In the genomic region with DNA sequence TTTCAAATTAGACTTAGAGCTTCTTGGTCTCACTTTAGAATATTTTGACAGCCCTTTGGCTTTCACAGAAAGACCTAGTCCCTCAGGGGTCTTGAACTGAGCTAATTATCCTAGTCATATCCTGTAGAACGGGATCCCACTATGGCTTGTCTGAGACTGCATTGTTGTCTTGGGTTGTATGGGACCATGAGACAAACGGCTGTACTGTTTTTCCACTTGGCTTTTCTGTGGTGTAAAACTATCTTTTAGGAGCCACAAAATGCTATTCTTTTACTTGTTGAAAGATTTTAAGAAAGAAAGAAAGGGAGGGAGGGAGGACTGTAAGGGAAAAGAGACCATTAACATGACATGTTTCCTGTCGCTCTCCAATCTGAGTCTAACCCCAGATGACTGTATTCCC, we compare ENCODE assay signal across 8 cellular contexts.
"Had no signal": no experiment of that assay in that cellular context is flagged by ENCODE, and none has a peak within 500 bp of the region (broad histone marks: within the 10 kb centered on the region; RNA-seq: fewer than 3 reads in every experiment).

No MANE protein-coding gene starts in this region.

- H3K27ac ChIP-seq: HL-60, KMS-11 had no signal

- H3K4me3 ChIP-seq: GM23338 had no signal

- H3K27me3 Mint-ChIP-seq: IgD-negative memory B cell had no signal

- H3K4me3 Mint-ChIP-seq: GM23338, H9, IgD-negative memory B cell had no signal

- H3K36me3 Mint-ChIP-seq: IgD-negative memory B cell had no signal

- H3K27ac Mint-ChIP-seq: GM23338, H9, IgD-negative memory B cell had no signal

- ATAC-seq: GM23338, HepG2 had no signal

- DNase-seq: H9, HCEC 1CT, KBM-7 had no signal

- H3K9me3 Mint-ChIP-seq: GM23338, H9 had no signal
